ENCODE assay signal across 24 cellular contexts in genomic region chr2:173472112-173472511, GRCh38.
"Had no signal": no experiment of that assay in that cellular context is flagged by ENCODE, and none has a peak within 500 bp of the region (broad histone marks: within the 10 kb centered on the region; RNA-seq: fewer than 3 reads in every experiment).

No MANE protein-coding gene starts in this region.

- H3K27me3 ChIP-seq: esophagus squamous epithelium, gastroesophageal sphincter, right lobe of liver, suprapubic skin, thyroid gland, upper lobe of left lung, uterus had no signal

- H3K79me2 ChIP-seq: parathyroid adenoma had no signal

- H2AFZ ChIP-seq: parathyroid adenoma had no signal

- H3K27ac ChIP-seq: epithelial cell of prostate, esophagus squamous epithelium, gastroesophageal sphincter, left ventricle myocardium inferior, lower lobe of right lung, parathyroid adenoma, prostate gland, right lobe of liver, suprapubic skin, thyroid gland, upper lobe of left lung, uterus had no signal

- H3K9me3 ChIP-seq: esophagus squamous epithelium, lower lobe of right lung, prostate gland, right lobe of liver, thyroid gland, upper lobe of left lung, uterus had no signal

- H3K36me3 ChIP-seq: esophagus squamous epithelium, gastroesophageal sphincter, left ventricle myocardium inferior, lower lobe of right lung, prostate gland, right lobe of liver, suprapubic skin, thyroid gland, upper lobe of left lung, uterus had no signal

- H3K4me3 ChIP-seq: esophagus squamous epithelium, gastroesophageal sphincter, left ventricle myocardium inferior, lower lobe of right lung, prostate gland, right lobe of liver, suprapubic skin, thyroid gland, upper lobe of left lung, uterus had no signal

- H3K4me1 ChIP-seq: esophagus squamous epithelium, gastroesophageal sphincter, left ventricle myocardium inferior, lower lobe of right lung, parathyroid adenoma, prostate gland, right lobe of liver, suprapubic skin, thyroid gland, upper lobe of left lung, uterus had no signal

- ATAC-seq: effector memory CD8-positive, alpha-beta T cell; gastroesophageal sphincter; left cardiac atrium; lower lobe of right lung; natural killer cell treated with Interleukin-12 subunit alpha and Interleukin-12 subunit beta and Interleukin-15 and Interleukin-18, amount 100 ng/mL, for 72 hours; right lobe of liver; stimulated activated effector memory CD8-positive, alpha-beta T cell treated with anti-CD3 and anti-CD28 coated beads, Interleukin-12 subunit alpha, Interleukin-12 subunit beta, amount 100 ng/mL, for 72 hours; stimulated activated naive CD8-positive, alpha-beta T cell treated with anti-CD3 and anti-CD28 coated beads, Interleukin-15, Interleukin-2, amounts not matched to agents 100 U/mL and 50 U/mL, for 24 hours had no signal

- DNase-seq: effector memory CD8-positive, alpha-beta T cell; esophagus squamous epithelium; foreskin fibroblast; glutamatergic neuron; islet precursor cell; left cardiac atrium; left ventricle myocardium inferior; lower lobe of right lung; occipital lobe; retina; right lobe of liver; stimulated activated CD4-positive, alpha-beta T cell treated with anti-CD3 and anti-CD28 coated beads, Interleukin-4, amount 100 ng/mL, for 1 hour; stimulated activated CD8-positive, alpha-beta memory T cell treated with anti-CD3 and anti-CD28 coated beads, Interleukin-4, amount 100 ng/mL, for 48 hours; stimulated activated naive CD8-positive, alpha-beta T cell treated with anti-CD3 and anti-CD28 coated beads, Interleukin-15, Interleukin-2, amounts not matched to agents 100 U/mL and 50 U/mL, for 24 hours; thyroid gland; upper lobe of left lung; uterus had no signal

- H3K9ac ChIP-seq: parathyroid adenoma had no signal
